ENCODE assay signal across 1 cellular context in genomic region chr22:50303515-50303847, GRCh38.
TF ChIP-seq lines count a peak whose summit lies in the region.

No MANE protein-coding gene starts in this region.

TF ChIP-seq in A549, 52 proteins besides CTCF, POLR2A, EP300 and RAD21:
- no peak for TF ChIP-seq E2F6 (IDR thresholded peaks at IDR 0.05; ENCODE audit: borderline replicate concordance, low read depth)
- TF ChIP-seq HES2 (IDR thresholded peaks at IDR 0.05): no peak
- no peak for TF ChIP-seq ATOH8 (CRISPR knock-in tag; IDR thresholded peaks at IDR 0.05; ENCODE audit: low read depth)
- no peak for TF ChIP-seq ZNF302 (CRISPR knock-in tag; IDR thresholded peaks at IDR 0.05)
- no peak for TF ChIP-seq MAX (IDR thresholded peaks at IDR 0.05)
- TF ChIP-seq CHD2 (IDR thresholded peaks at IDR 0.05; ENCODE audit: low read length, partially characterized antibody): no peak
- no peak for TF ChIP-seq JUNB (IDR thresholded peaks at IDR 0.05)
- no peak for TF ChIP-seq PHF8 (IDR thresholded peaks at IDR 0.05; ENCODE audit: borderline replicate concordance, low read depth)
- no peak for TF ChIP-seq JUN (IDR thresholded peaks at IDR 0.05)
- no peak for TF ChIP-seq EHMT2 (IDR thresholded peaks at IDR 0.05; ENCODE audit: low read depth)
- no peak for TF ChIP-seq REST (IDR thresholded peaks at IDR 0.05)
- TF ChIP-seq HOXB13 (CRISPR knock-in tag; IDR thresholded peaks at IDR 0.05; ENCODE audit: low read depth): no peak
- no peak for TF ChIP-seq FOXS1 (CRISPR knock-in tag; IDR thresholded peaks at IDR 0.05)
- TF ChIP-seq NFE2L2 (conservative IDR thresholded peaks at IDR 0.05; ENCODE audit: low read length): no peak
- TF ChIP-seq EHF (CRISPR knock-in tag; IDR thresholded peaks at IDR 0.05): no peak
